20 cellular contexts compared by ENCODE assay signal in the genomic region with DNA sequence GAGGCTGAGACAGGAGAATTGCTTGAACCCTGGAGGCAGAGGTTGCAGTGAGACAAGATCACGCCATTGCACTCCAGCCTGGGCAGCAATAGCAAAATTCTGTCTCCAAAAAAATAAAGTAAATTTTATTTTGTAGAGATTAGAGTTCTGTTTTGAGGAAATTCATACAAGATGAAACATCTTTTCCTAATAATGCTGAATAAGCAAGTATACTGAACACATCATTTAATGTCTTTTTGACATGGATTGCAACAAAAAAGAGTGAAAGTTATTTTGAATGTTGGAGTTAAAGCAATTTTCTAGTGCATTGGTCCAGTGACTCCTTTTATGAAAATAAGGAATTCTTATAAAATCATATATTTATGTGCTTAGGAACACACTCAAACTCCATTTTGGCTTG. TPM values are rescaled to one million over a fixed set of nuclear protein-coding genes. Genes with fewer than 3 reads are reported as not detected.
DNase-seq lines count a peak whose midpoint lies in the region; FAIRE-seq lines count a peak whose summit lies in the region.
"Had no signal": no experiment of that assay in that cellular context is flagged by ENCODE, and none has a peak within 500 bp of the region (broad histone marks: within the 10 kb centered on the region; RNA-seq: fewer than 3 reads in every experiment).

No MANE protein-coding gene starts in this region.

- H2AFZ ChIP-seq in Karpas-422 (ENCODE audit: low read length) = no peak overlapping the region
- H2AFZ ChIP-seq: GM23338 had no signal

- FAIRE-seq in G401.6 (lab: Jason Lieb, UNC) = peak; percentile 15
- FAIRE-seq: D721Med, GM12891, GM18507, H54 had no signal

- H3K27me3 ChIP-seq in Karpas-422 (ENCODE audit: low read length) = no peaks in the 10 kb centered on the region
- H3K27me3 ChIP-seq: BLaER1 had no signal

- H3K9me3 ChIP-seq in Karpas-422 (ENCODE audit: low read length) = no peaks in the 10 kb centered on the region
- H3K9me3 ChIP-seq: BLaER1, HAP-1 had no signal

- no peak overlapping the region for H3K9ac ChIP-seq in Karpas-422 (ENCODE audit: low read length)
- H3K9ac ChIP-seq: BLaER1 had no signal

- DNase-seq in Karpas-422 = peak; percentile 10
- DNase-seq in central memory CD4-positive, alpha-beta T cell = no peak
- no peak for DNase-seq in activated effector memory CD4-positive, alpha-beta T cell treated with Interleukin-2 at 50 U/mL for 16 hours
- DNase-seq: CD4-positive, CD25-positive, alpha-beta regulatory T cell; CD8-positive, alpha-beta T cell; DMS 273 treated with DMSO at 0.1 percent for 48 hours; DMS79; EL; GF-D8; HFFc6 had no signal

- no peak overlapping the region for H3K4me3 ChIP-seq in Karpas-422 (ENCODE audit: low read length)
- H3K4me3 ChIP-seq: BLaER1, GM23338, HAP-1 had no signal

- H3K4me1 ChIP-seq in Karpas-422 (ENCODE audit: low read length) = no peaks in the 10 kb centered on the region
- H3K4me1 ChIP-seq: BLaER1 had no signal

- no peak overlapping the region for H3K27ac ChIP-seq in Karpas-422 (ENCODE audit: low read length)
- H3K27ac ChIP-seq: BLaER1, C4-2B had no signal

- peaks cover 38% of the 10 kb centered on the region; the same call in 1 of the 2 replicates for H3K36me3 ChIP-seq in Karpas-422 (ENCODE audit: insufficient read depth, low read length)

- H3K9me2 ChIP-seq in Karpas-422 (replicated peaks; ENCODE audit: insufficient read depth, low read length) = no peaks in the 10 kb centered on the region

- no peaks in the 10 kb centered on the region for H3K79me2 ChIP-seq in Karpas-422 (ENCODE audit: low read length)

- no peaks in the 10 kb centered on the region for H4K20me1 ChIP-seq in Karpas-422 (ENCODE audit: insufficient read depth, low read depth, low read length)
- H4K20me1 ChIP-seq: BLaER1 had no signal

- H3K4me2 ChIP-seq in Karpas-422 (ENCODE audit: low read depth, low read length, poor library complexity, severe bottlenecking) = no peak overlapping the region
- H3K4me2 ChIP-seq: BLaER1, GM23338 had no signal

RNA-seq across cellular contexts. Expression of a gene that starts 20.5 kb away (rescaled TPM):
- total RNA-seq in Karpas-422 (2014; rRNA removed; shearing (Covaris generic); ENCODE audit: low replicate concordance) = not detected in 2 replicates
- total RNA-seq: B cell; CD4-positive, CD25-positive, alpha-beta regulatory T cell; CD8-positive, alpha-beta T cell had no signal

RNA-seq across cellular contexts. Expression of a gene that starts 40.1 kb away (rescaled TPM):
- total RNA-seq in Karpas-422 (2014; rRNA removed; shearing (Covaris generic); ENCODE audit: low replicate concordance) = 7.4 and 20.8 TPM in 2 replicates

RNA-seq across cellular contexts. Expression of a gene that starts 40.6 kb away (rescaled TPM):
- 5,548 and 5,820 TPM in 2 replicates for total RNA-seq in Karpas-422 (2014; rRNA removed; shearing (Covaris generic); ENCODE audit: low replicate concordance)

RNA-seq across cellular contexts. Expression of a gene that starts 47.7 kb away (rescaled TPM):
- total RNA-seq in Karpas-422 (2014; rRNA removed; shearing (Covaris generic); ENCODE audit: low replicate concordance) = 20.2 and 33.0 TPM in 2 replicates
